ENCODE assay signal across 8 cellular contexts in the genomic region with DNA sequence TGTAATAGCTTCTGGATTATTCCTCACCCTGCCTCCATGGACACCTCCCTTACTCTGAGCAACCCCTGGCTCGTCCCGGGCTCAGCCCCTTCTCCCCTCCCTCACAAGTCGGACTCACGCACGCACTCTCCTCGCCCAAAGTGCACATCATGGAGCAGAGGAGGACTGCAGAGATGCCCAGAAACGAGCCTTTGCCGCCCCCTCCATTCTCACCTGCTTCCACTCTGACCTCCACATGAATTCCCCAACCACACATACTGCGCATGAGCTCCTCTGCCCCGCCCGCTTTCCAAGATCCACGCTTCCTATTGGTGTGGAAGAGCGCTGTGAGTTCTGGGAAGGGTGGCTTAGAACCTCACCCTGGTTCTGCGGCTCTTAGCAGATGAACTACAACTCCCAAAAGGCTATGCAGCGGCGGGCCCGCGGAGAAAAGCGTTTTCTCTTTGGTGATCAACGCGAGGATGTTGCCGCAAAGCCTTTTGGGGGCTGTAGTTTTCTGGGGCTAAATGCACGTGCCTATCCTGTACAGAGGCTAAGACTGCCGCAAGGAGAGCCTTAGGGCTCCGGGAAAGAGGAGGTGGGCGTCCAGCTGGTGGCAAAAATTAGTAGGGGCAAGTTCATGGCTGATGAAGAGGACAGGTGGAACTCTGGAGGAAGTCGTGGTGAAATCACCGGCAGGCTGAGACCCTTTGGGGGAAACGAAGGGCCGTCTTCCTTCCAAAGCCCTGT.
DNase-seq lines count a peak whose midpoint lies in the region; FAIRE-seq and TF ChIP-seq lines count a peak whose summit lies in the region.

A gene (minus strand): TSS at position 261 of the 729 bp plus-strand sequence. CDS start 1,618 bp downstream, outside the sequence.

- H3K4me1 Mint-ChIP-seq in nephron, result peaks cover 11% of the 10 kb centered on the region
- H3K4me1 Mint-ChIP-seq in stimulated activated naive CD8-positive, alpha-beta T cell treated with anti-CD3 and anti-CD28 coated beads, Interleukin-15, Interleukin-2, amounts not matched to agents 100 ng/mL and 50 ng/mL, for 24 hours (ENCODE audit: low read depth), result peaks cover 41% of the 10 kb centered on the region

- peak within 1 kb of the TSS; percentile 94 for H3K4me2 ChIP-seq in Loucy (ENCODE audit: low read depth, low read length, poor library complexity, severe bottlenecking)

- no peaks in the 10 kb centered on the region for H3F3A ChIP-seq in Loucy (ENCODE audit: low read depth)

- H3K4me1 ChIP-seq in Loucy (ENCODE audit: insufficient read depth, low read length, poor library complexity, severe bottlenecking), result peaks cover 16% of the 10 kb centered on the region

- H2AFZ ChIP-seq in Loucy (ENCODE audit: low read length), result peak within 1 kb of the TSS; percentile 81

- DNase-seq in EL, result peak; percentile 98
- DNase-seq in H54 (ENCODE audit: insufficient read length, low spot score), result peak; percentile 99
- peak; percentile 91 for DNase-seq in activated T-helper 9 cell treated with anti-CD3 and anti-CD28 coated beads, Interleukin-2, amount 50 U/mL, for 16 hours (ENCODE audit: low read depth)
- peak; percentile 98 for DNase-seq in fibroblast of pulmonary artery (ENCODE audit: low read depth)

- peaks cover 23% of the 10 kb centered on the region for H3K36me3 Mint-ChIP-seq in nephron (ENCODE audit: low read depth)
- peaks cover 35% of the 10 kb centered on the region for H3K36me3 Mint-ChIP-seq in stimulated activated naive CD8-positive, alpha-beta T cell treated with anti-CD3 and anti-CD28 coated beads, Interleukin-15, Interleukin-2, amounts not matched to agents 100 ng/mL and 50 ng/mL, for 24 hours (ENCODE audit: low read depth)

- TF ChIP-seq CTCF in Loucy (conservative IDR thresholded peaks at IDR 0.05; ENCODE audit: low read length), result no peak
- TF ChIP-seq CTCF in fibroblast of pulmonary artery (IDR thresholded peaks at IDR 0.05; ENCODE audit: low read length, missing control alignments), result no peak
- no peak for TF ChIP-seq CTCF in nephron (IDR thresholded peaks at IDR 0.05; ENCODE audit: unreplicated experiment in 3 of 3)

- H3K4me3 Mint-ChIP-seq in nephron, result peak within 1 kb of the TSS; percentile 91 to 93 (median 91)
- H3K4me3 Mint-ChIP-seq in stimulated activated naive CD8-positive, alpha-beta T cell treated with anti-CD3 and anti-CD28 coated beads, Interleukin-15, Interleukin-2, amounts not matched to agents 100 ng/mL and 50 ng/mL, for 24 hours, result peak within 1 kb of the TSS; percentile 97

- H3K27me3 ChIP-seq in Loucy (ENCODE audit: insufficient read depth, low read length, poor library complexity, severe bottlenecking), result no peaks in the 10 kb centered on the region

- no peaks in the 10 kb centered on the region for H3K9me2 ChIP-seq in Loucy (replicated peaks; ENCODE audit: low read depth, low read length)

- H3K27ac Mint-ChIP-seq in nephron, result peak within 1 kb of the TSS; percentile 9 to 61 (median 56)
- H3K27ac Mint-ChIP-seq in stimulated activated naive CD8-positive, alpha-beta T cell treated with anti-CD3 and anti-CD28 coated beads, Interleukin-15, Interleukin-2, amounts not matched to agents 100 ng/mL and 50 ng/mL, for 24 hours, result peak within 1 kb of the TSS; percentile 93

- peaks cover 18% of the 10 kb centered on the region; the same call in 1 of the 2 replicates for H3K36me3 ChIP-seq in Loucy (ENCODE audit: insufficient read depth, low read length)

- peak within 1 kb of the TSS; percentile 80 for H3K9ac ChIP-seq in Loucy (ENCODE audit: low read depth, low read length, poor library complexity, severe bottlenecking)

- H4K20me1 ChIP-seq in Loucy (ENCODE audit: insufficient read depth, low read length, poor library complexity, severe bottlenecking), result no peaks in the 10 kb centered on the region

- no peaks in the 10 kb centered on the region for H3K27me3 Mint-ChIP-seq in nephron (ENCODE audit: low read depth)
- no peaks in the 10 kb centered on the region for H3K27me3 Mint-ChIP-seq in stimulated activated naive CD8-positive, alpha-beta T cell treated with anti-CD3 and anti-CD28 coated beads, Interleukin-15, Interleukin-2, amounts not matched to agents 100 ng/mL and 50 ng/mL, for 24 hours

- peaks cover 5% of the 10 kb centered on the region for H3K9me3 Mint-ChIP-seq in nephron
- no peaks in the 10 kb centered on the region for H3K9me3 Mint-ChIP-seq in stimulated activated naive CD8-positive, alpha-beta T cell treated with anti-CD3 and anti-CD28 coated beads, Interleukin-15, Interleukin-2, amounts not matched to agents 100 ng/mL and 50 ng/mL, for 24 hours

- peaks cover 20% of the 10 kb centered on the region for H3K79me2 ChIP-seq in Loucy (ENCODE audit: insufficient read depth, low read length)

- no peaks in the 10 kb centered on the region for H3K9me3 ChIP-seq in Loucy (ENCODE audit: insufficient read depth, low read depth, low read length)

- peak; percentile 65 for TF ChIP-seq POLR2A in H54 (IDR thresholded peaks at IDR 0.05; ENCODE audit: low read depth, low read length)
- TF ChIP-seq POLR2A in Raji (IDR thresholded peaks at IDR 0.05; ENCODE audit: insufficient read depth, low read depth, low read length), result peak; percentile 90

- H3K4me3 ChIP-seq in Loucy (ENCODE audit: low read length, poor library complexity, severe bottlenecking), result peak within 1 kb of the TSS; percentile 87
- peak within 1 kb of the TSS; percentile 87 for H3K4me3 ChIP-seq in fibroblast of pulmonary artery (replicated peaks; ENCODE audit: low read depth, low read length)

- FAIRE-seq in H54 (lab: Jason Lieb, UNC), result peak; percentile 93

Comparison
In these comparisons a context has a peak if more than half of its experiments do, and no peak if none do; other contexts are left out.
1. Peak in every context shown above with its lines: DNase-seq and H3K4me3 ChIP-seq.